23 cellular contexts compared by ENCODE assay signal in genomic region chr14:69459122-69459521, GRCh38. TPM values are rescaled to one million over a fixed set of nuclear protein-coding genes. Genes with fewer than 3 reads are reported as not detected.
"Had no signal": no experiment of that assay in that cellular context is flagged by ENCODE, and none has a peak within 500 bp of the region (broad histone marks: within the 10 kb centered on the region; RNA-seq: fewer than 3 reads in every experiment).

No MANE protein-coding gene starts in this region.

- H3K27me3 Mint-ChIP-seq: dendritic cell treated with granulocyte-macrophage colony-stimulating factor and Interleukin-4, amounts not matched to agents 40 ng/mL and 50 ng/mL, for 4 days; stimulated activated naive CD8-positive, alpha-beta T cell treated with anti-CD3 and anti-CD28 coated beads, Interleukin-15, amount 100 ng/mL, for 72 hours had no signal

- H3K4me3 Mint-ChIP-seq: activated CD8-positive, alpha-beta T cell treated with anti-CD3 and anti-CD28 coated beads, Interleukin-2, amount 10 ng/mL, durations not matched to agents 7 days and 5 days; dendritic cell treated with granulocyte-macrophage colony-stimulating factor and Interleukin-4, amounts not matched to agents 40 ng/mL and 50 ng/mL, for 4 days; immature natural killer cell; nephron; stimulated activated naive CD8-positive, alpha-beta T cell treated with anti-CD3 and anti-CD28 coated beads, Interleukin-15, amount 100 ng/mL, for 72 hours had no signal

- H3K4me3 ChIP-seq: left ventricle myocardium inferior, pancreas, psoas muscle, transverse colon had no signal

- DNase-seq: activated CD4-positive, alpha-beta T cell treated with anti-CD3 and anti-CD28 coated beads for 1 hour; activated CD4-positive, alpha-beta T cell treated with anti-CD3 and anti-CD28 coated beads, Interleukin-2, amount 50 U/mL, for 1 hour; activated CD8-positive, alpha-beta T cell treated with anti-CD3 and anti-CD28 coated beads, Interleukin-2, amount 10 ng/mL, durations not matched to agents 7 days and 5 days; activated T-cell treated with anti-CD3 and anti-CD28 coated beads, Interleukin-2, amount 50 U/mL, for 1 hour; aorta; brain microvascular endothelial cell; caudate nucleus; effector CD4-positive, alpha-beta T cell; foreskin keratinocyte; immature natural killer cell; kidney glomerular epithelial cell; left ventricle myocardium inferior; mammary epithelial cell; pancreas; psoas muscle; right cardiac atrium; stimulated activated CD4-positive, alpha-beta T cell treated with anti-CD3 and anti-CD28 coated beads, Interleukin-12 subunit alpha, Interleukin-12 subunit beta, amount 100 ng/mL, for 4 hours; stimulated activated naive CD8-positive, alpha-beta T cell treated with anti-CD3 and anti-CD28 coated beads, Interleukin-15, amount 100 ng/mL, for 72 hours; transverse colon; WERI-Rb-1 had no signal

- H3K9me3 ChIP-seq: left ventricle myocardium inferior, pancreas, psoas muscle, transverse colon had no signal

- H3K27ac Mint-ChIP-seq: activated CD8-positive, alpha-beta T cell treated with anti-CD3 and anti-CD28 coated beads, Interleukin-2, amount 10 ng/mL, durations not matched to agents 7 days and 5 days; activated naive CD4-positive, alpha-beta T cell treated with anti-CD3 and anti-CD28 coated beads, Interleukin-2, amount 50 U/mL, for 72 hours; dendritic cell treated with granulocyte-macrophage colony-stimulating factor and Interleukin-4, amounts not matched to agents 40 ng/mL and 50 ng/mL, for 4 days; nephron; stimulated activated naive CD8-positive, alpha-beta T cell treated with anti-CD3 and anti-CD28 coated beads, Interleukin-15, amount 100 ng/mL, for 72 hours had no signal

- ATAC-seq: activated CD8-positive, alpha-beta T cell treated with anti-CD3 and anti-CD28 coated beads, Interleukin-2, amount 10 ng/mL, durations not matched to agents 7 days and 5 days; activated naive CD4-positive, alpha-beta T cell treated with anti-CD3 and anti-CD28 coated beads, Interleukin-2, amount 50 U/mL, for 72 hours; foreskin keratinocyte; pancreas; psoas muscle; right cardiac atrium; stimulated activated naive CD8-positive, alpha-beta T cell treated with anti-CD3 and anti-CD28 coated beads, Interleukin-15, amount 100 ng/mL, for 72 hours had no signal

- H3K4me1 ChIP-seq: left ventricle myocardium inferior, pancreas, psoas muscle, transverse colon had no signal

- H3K27me3 ChIP-seq: brain microvascular endothelial cell, foreskin keratinocyte, pancreas, transverse colon had no signal

- H3K9me3 Mint-ChIP-seq: activated naive CD4-positive, alpha-beta T cell treated with anti-CD3 and anti-CD28 coated beads, Interleukin-2, amount 50 U/mL, for 72 hours; dendritic cell treated with granulocyte-macrophage colony-stimulating factor and Interleukin-4, amounts not matched to agents 40 ng/mL and 50 ng/mL, for 4 days; immature natural killer cell; nephron; stimulated activated naive CD8-positive, alpha-beta T cell treated with anti-CD3 and anti-CD28 coated beads, Interleukin-15, amount 100 ng/mL, for 72 hours had no signal

- H3K4me1 Mint-ChIP-seq: immature natural killer cell; nephron; stimulated activated naive CD8-positive, alpha-beta T cell treated with anti-CD3 and anti-CD28 coated beads, Interleukin-15, amount 100 ng/mL, for 72 hours had no signal

- H3K27ac ChIP-seq: brain microvascular endothelial cell, foreskin keratinocyte, left ventricle myocardium inferior, pancreas, psoas muscle, transverse colon, WERI-Rb-1 had no signal

RNA-seq across cellular contexts. Expression of gene PLEKHD1, which starts 25.4 kb away (rescaled TPM):
- total RNA-seq: foreskin keratinocyte, mammary epithelial cell had no signal
